ENCODE assay signal across 1 cellular context in genomic region chr5:8700691-8701090, GRCh38.
TF ChIP-seq lines count a peak whose summit lies in the region.

No MANE protein-coding gene starts in this region.

TF ChIP-seq in SK-N-SH, 30 proteins besides CTCF, POLR2A, EP300 and RAD21 (continued from another document):
- TF ChIP-seq IRF3 (IDR thresholded peaks at IDR 0.05; ENCODE audit: low read depth, low read length) (no peak), USF2 (IDR thresholded peaks at IDR 0.05; ENCODE audit: borderline replicate concordance, low read depth, low read length) (no peak), GATA2 (CRISPR knock-in tag; IDR thresholded peaks at IDR 0.05) (no peak), ZBTB33 (IDR thresholded peaks at IDR 0.05; ENCODE audit: borderline replicate concordance, low read depth) (no peak), SMC3 (IDR thresholded peaks at IDR 0.05; ENCODE audit: low read depth, low read length) (no peak), CHD2 (IDR thresholded peaks at IDR 0.05; ENCODE audit: low read length, partially characterized antibody) (no peak)
TF ChIP-seq in SK-N-SH: peak in this region for 0.
